ENCODE assay signal across 8 cellular contexts in genomic region chr13:21176195-21176981, GRCh38. TPM values are rescaled to one million over a fixed set of nuclear protein-coding genes. Genes with fewer than 3 reads are reported as not detected.
A peak's percentile ranks its signal among the peaks of the same experiment; 100 is the strongest.
DNase-seq lines count a peak whose midpoint lies in the region; ATAC-seq and TF ChIP-seq lines count a peak whose summit lies in the region.

Gene MRPL57, plus strand, starts transcription at chr13:21176658. Its CDS starts 259 bp downstream, at chr13:21176917.
Gene SKA3, minus strand, starts transcription at chr13:21176552. Its CDS starts 75 bp downstream, at chr13:21176477.

- H3K27me3 ChIP-seq in BE2C = no peaks in the 10 kb centered on the region
- no peaks in the 10 kb centered on the region for H3K27me3 ChIP-seq in layer of hippocampus (ENCODE audit: control insufficient read depth, insufficient read depth, low read length)

- TF ChIP-seq POLR2A in GM19193 (IDR thresholded peaks at IDR 0.05; ENCODE audit: extremely low read depth, insufficient read depth, insufficient read length) = peak; percentile 98

- peaks cover 6% of the 10 kb centered on the region; the same call in 1 of the 2 replicates for H3K36me3 ChIP-seq in BE2C

- H3K9me3 ChIP-seq in BE2C = no peaks in the 10 kb centered on the region

- no peak for TF ChIP-seq CTCF in BE2C (IDR thresholded peaks at IDR 0.05; ENCODE audit: low read depth, low read length)

- peak within 1 kb of the TSS; percentile 83 for H3K27ac ChIP-seq in cingulate gyrus (ENCODE audit: low read depth, low read length)
- H3K27ac ChIP-seq in layer of hippocampus (ENCODE audit: low read depth, low read length) = peak within 1 kb of the TSS; percentile 86

- DNase-seq in BE2C = peak; percentile 95
- peak; percentile 84 for DNase-seq in NCI-H510A treated with DMSO at 0.1 percent for 48 hours (lab: John Stamatoyannopoulos, UW)
- DNase-seq in activated CD4-positive, alpha-beta T cell treated with anti-CD3 and anti-CD28 coated beads for 4 hours = peak; percentile 90 to 92
- peak; percentile 90 to 92 for DNase-seq in stimulated activated CD4-positive, alpha-beta T cell treated with anti-CD3 and anti-CD28 coated beads, Interleukin-1b, Interleukin-23, amount 100 ng/mL, for 4 hours (ENCODE audit: low read depth in 2 of 2)

- H3K4me1 ChIP-seq in BE2C = no peaks in the 10 kb centered on the region

- peak; percentile 90 for ATAC-seq in HG03439 (IDR thresholded peaks at IDR 0.05; ENCODE audit: unreplicated experiment)

- H3K4me3 ChIP-seq in BE2C (ENCODE audit: low read depth, low read length) = peak within 1 kb of the TSS; percentile 92

RNA-seq across cellular contexts. Expression of gene MRPL57, which starts in this region (rescaled TPM):
- polyA plus RNA-seq in BE2C (2012; ENCODE audit: insufficient read depth, insufficient read length, low read depth) = 76.7 TPM

RNA-seq across cellular contexts. Expression of gene SKA3, which starts in this region (rescaled TPM):
- polyA plus RNA-seq in BE2C (2012; ENCODE audit: insufficient read depth, insufficient read length, low read depth) = 4.0 TPM

Comparison
In these comparisons a context has a peak if more than half of its experiments do, and no peak if none do; other contexts are left out.
1. Peak in every context shown above with its lines: DNase-seq, ATAC-seq, H3K4me3 ChIP-seq and H3K27ac ChIP-seq.